ENCODE assay signal across 8 cellular contexts in genomic region chr13:25301347-25302113, GRCh38. TPM values are rescaled to one million over a fixed set of nuclear protein-coding genes. Genes with fewer than 3 reads are reported as not detected.
DNase-seq lines count a peak whose midpoint lies in the region; ATAC-seq and TF ChIP-seq lines count a peak whose summit lies in the region.

NUP58 (plus strand) TSS chr13:25301625; CDS start chr13:25301774, 149 bp downstream.

- DNase-seq in DMS53 treated with DMSO at 0.1 percent for 48 hours (lab: John Stamatoyannopoulos, UW; ENCODE audit: unreplicated experiment) (peak; percentile 91), Peyer's patch (peak; percentile 94 to 98 (median 95))
- peak; percentile 94 to 95 for DNase-seq in activated T-cell treated with anti-CD3 and anti-CD28 coated beads, Interleukin-2, amount 50 U/mL, for 48 hours
- peak; percentile 85 to 91 for DNase-seq in stimulated activated CD8-positive, alpha-beta memory T cell treated with anti-CD3 and anti-CD28 coated beads, Interleukin-7, amount 100 ng/mL, for 1 hour (ENCODE audit: low read depth in 2 of 2)

- peak; percentile 99 for ATAC-seq in GM21737 (IDR thresholded peaks at IDR 0.05; ENCODE audit: unreplicated experiment)

- peak within 1 kb of the TSS; percentile 80 for H3K9ac ChIP-seq in KMS-11
- peak within 1 kb of the TSS; percentile 84 for H3K9ac ChIP-seq in mucosa of stomach (ENCODE audit: low read length)

- no peaks in the 10 kb centered on the region for H3K36me3 ChIP-seq in KMS-11 (ENCODE audit: insufficient read depth)
- H3K36me3 ChIP-seq in Peyer's patch, result peaks cover 0 to 6% (median 0%) of the 10 kb centered on the region in 3 donors
- no peaks in the 10 kb centered on the region for H3K36me3 ChIP-seq in esophagus (ENCODE audit: control insufficient read depth in 2 of 2, insufficient read depth in 2 of 2, low read length in 1 of 2)
- H3K36me3 ChIP-seq in mucosa of stomach (ENCODE audit: control insufficient read depth, insufficient read depth, low read length), result no peaks in the 10 kb centered on the region

- peaks cover 47% of the 10 kb centered on the region for H3K79me2 ChIP-seq in KMS-11 (ENCODE audit: insufficient read depth, low read depth)

- H3K9me3 ChIP-seq in Peyer's patch (no peaks in the 10 kb centered on the region), esophagus (ENCODE audit: control insufficient read depth in 2 of 2, insufficient read depth in 1 of 2, low read depth in 1 of 2, low read length in 1 of 2) (no peaks in the 10 kb centered on the region), mucosa of stomach (ENCODE audit: control insufficient read depth, low read length) (no peaks in the 10 kb centered on the region)

- TF ChIP-seq CTCF in KMS-11 (conservative IDR thresholded peaks at IDR 0.05; ENCODE audit: low read depth, low read length) (no peak), Peyer's patch (IDR thresholded peaks at IDR 0.05) (peak in 1 of 6 experiments; percentile 40)

- no peaks in the 10 kb centered on the region for H4K20me1 ChIP-seq in KMS-11 (ENCODE audit: insufficient read depth)

- TF ChIP-seq POLR2A in Peyer's patch (IDR thresholded peaks at IDR 0.05), result peak; percentile 51 to 80

- H3K4me3 ChIP-seq in KMS-11 (IDR thresholded peaks at IDR 0.05; ENCODE audit: insufficient read depth, low read depth, low read length) (no peak within 1 kb of the TSS), Peyer's patch (peak within 1 kb of the TSS; percentile 60 to 94 (median 80)), esophagus (ENCODE audit: low read depth in 1 of 2, low read length in 2 of 2) (peak within 1 kb of the TSS; percentile 71 to 75), mucosa of stomach (ENCODE audit: low read length) (peak within 1 kb of the TSS; percentile 94)

- WGBS in esophagus, 2 donors, result 0% methylated on average over 61 to 64 of the region's 64 CpGs

- H3K27me3 ChIP-seq in KMS-11 (ENCODE audit: insufficient read depth, low read depth), result no peaks in the 10 kb centered on the region
- no peaks in the 10 kb centered on the region for H3K27me3 ChIP-seq in Peyer's patch
- H3K27me3 ChIP-seq in esophagus (ENCODE audit: control insufficient read depth in 1 of 2, insufficient read depth in 2 of 2, low read length in 2 of 2), result no peaks in the 10 kb centered on the region
- H3K27me3 ChIP-seq in mucosa of stomach (ENCODE audit: control insufficient read depth, insufficient read depth, low read length), result no peaks in the 10 kb centered on the region

- H3K27ac ChIP-seq in KMS-11 (peak within 1 kb of the TSS; percentile 80), Peyer's patch (peak within 1 kb of the TSS; percentile 82 to 96 (median 88)), esophagus (ENCODE audit: low read depth in 2 of 2, low read length in 1 of 2) (peak within 1 kb of the TSS; percentile 84 to 98)

- H2AFZ ChIP-seq in KMS-11 (ENCODE audit: low read depth), result peak within 1 kb of the TSS; percentile 91

- H3K4me1 ChIP-seq in KMS-11 (ENCODE audit: low read depth, poor library complexity, severe bottlenecking), result peaks cover 16% of the 10 kb centered on the region
- peaks cover 0 to 22% (median 4%) of the 10 kb centered on the region in 4 donors for H3K4me1 ChIP-seq in Peyer's patch
- no peaks in the 10 kb centered on the region for H3K4me1 ChIP-seq in esophagus (ENCODE audit: control insufficient read depth in 2 of 2, insufficient read depth in 2 of 2, low read length in 1 of 2)
- peaks cover 5% of the 10 kb centered on the region for H3K4me1 ChIP-seq in mucosa of stomach (ENCODE audit: control insufficient read depth, insufficient read depth, low read length)

- peak within 1 kb of the TSS; percentile 60 for H3K4me2 ChIP-seq in KMS-11

RNA-seq across cellular contexts. Expression of gene NUP58, which starts in this region (rescaled TPM):
- total RNA-seq in Peyer's patch, result 10 to 100 TPM; 24.4 to 96.6 (median 42.4) TPM
- polyA plus RNA-seq in esophagus, result 1 to 10 TPM; 8.9 TPM
